ENCODE assay signal across 15 cellular contexts in the genomic region with DNA sequence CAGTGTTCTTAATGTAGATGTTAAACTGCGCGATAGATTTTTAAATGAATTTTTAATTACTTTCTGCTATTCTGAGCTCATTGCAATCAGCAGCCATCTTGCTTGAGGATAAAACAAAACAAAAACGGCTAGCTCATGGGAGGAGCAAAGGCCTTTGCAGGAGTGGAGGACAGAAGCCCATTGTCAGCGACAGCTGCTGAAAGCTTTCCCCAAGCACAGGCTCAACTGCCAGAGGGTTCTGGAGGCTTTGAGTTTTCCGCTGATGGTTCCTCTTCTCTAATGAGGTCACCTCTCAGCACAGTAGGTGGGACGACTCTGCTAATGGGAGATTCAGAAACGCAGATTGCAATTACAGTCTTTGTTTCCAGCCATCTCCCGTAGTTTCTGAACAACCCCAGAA.
A peak's percentile ranks its signal among the peaks of the same experiment; 100 is the strongest.
DNase-seq lines count a peak whose midpoint lies in the region; ATAC-seq and TF ChIP-seq lines count a peak whose summit lies in the region.
"Had no signal": no experiment of that assay in that cellular context is flagged by ENCODE, and none has a peak within 500 bp of the region (broad histone marks: within the 10 kb centered on the region; RNA-seq: fewer than 3 reads in every experiment).

No MANE protein-coding gene starts in this region.

- no peaks in the 10 kb centered on the region for H3K27me3 ChIP-seq in heart right ventricle

- peak overlapping the region in 4 of 10 donors; percentile 9 to 48 (median 16) for H3K27ac ChIP-seq in heart right ventricle
- H3K27ac ChIP-seq: lower lobe of right lung, psoas muscle had no signal

- no peak overlapping the region for H3K4me3 ChIP-seq in heart right ventricle
- H3K4me3 ChIP-seq: lower lobe of right lung, psoas muscle had no signal

- intact Hi-C loops in heart right ventricle (cut with DNase I) = loop anchor here in 1 of 10 donors (10.0 kb wide), 1 partner anchor 128 kb away; no protein-coding TSS in a partner anchor

- 35 to 48% methylated on average over 8 of the region's 8 CpGs for WGBS in heart right ventricle, 2 donors

- peak; percentile 78 for DNase-seq in NCI-H1417 treated with DMSO at 0.1 percent for 48 hours (lab: John Stamatoyannopoulos, UW)
- DNase-seq in RPMI7951 (ENCODE audit: low read depth) = peak; percentile 55
- DNase-seq in heart right ventricle = no peak
- peak; percentile 55 for DNase-seq in occipital lobe (lab: John Stamatoyannopoulos, UW)
- DNase-seq in HEK293T (ENCODE audit: extremely low spot score) = no peak
- no peak for DNase-seq in activated CD8-positive, alpha-beta memory T cell treated with anti-CD3 and anti-CD28 coated beads, Interleukin-2, amount 50 U/mL, for 48 hours
- DNase-seq: activated naive CD4-positive, alpha-beta T cell treated with anti-CD3 and anti-CD28 coated beads, Interleukin-2, amount 10 ng/mL, durations not matched to agents 7 days and 5 days; CD4-positive, CD25-positive, alpha-beta regulatory T cell; foreskin fibroblast; lower lobe of right lung; psoas muscle; T-helper 9 cell had no signal

- CTCF ChIA-PET in HEK293T (lab: Yijun Ruan, JAX) = interaction anchor here (0.6 to 0.9 kb wide), 2 partner anchors 11 to 16 kb away, joined by 3 read pairs; no protein-coding TSS in a partner anchor

- POLR2A ChIA-PET in HEK293T (lab: Yijun Ruan, JAX) = interaction anchor here (0.6 kb wide), 1 partner anchor 178 kb away, joined by 3 read pairs; no protein-coding TSS in a partner anchor

- H3K9me3 ChIP-seq in heart right ventricle = no peaks in the 10 kb centered on the region
- H3K9me3 ChIP-seq: lower lobe of right lung, psoas muscle had no signal

- ATAC-seq in heart right ventricle = peak in 7 of 8 donors; percentile 56 to 77 (median 71)
- ATAC-seq in HG02759 (IDR thresholded peaks at IDR 0.05; ENCODE audit: unreplicated experiment) = no peak
- no peak for ATAC-seq in GM21717 (IDR thresholded peaks at IDR 0.05; ENCODE audit: unreplicated experiment)
- ATAC-seq: lower lobe of right lung, Panc1, psoas muscle had no signal

- TF ChIP-seq CTCF in heart right ventricle (IDR thresholded peaks at IDR 0.05) = no peak

- H3K4me1 ChIP-seq in heart right ventricle = peaks cover 0 to 14% (median 11%) of the 10 kb centered on the region in 9 donors
- H3K4me1 ChIP-seq: lower lobe of right lung, psoas muscle had no signal

- H3K36me3 ChIP-seq in heart right ventricle = no peaks in the 10 kb centered on the region
- H3K36me3 ChIP-seq: lower lobe of right lung had no signal

TF ChIP-seq in HEK293T, 16 proteins besides CTCF, POLR2A, EP300 and RAD21:
- no peak for TF ChIP-seq BHLHE40 (IDR thresholded peaks at IDR 0.05; ENCODE audit: borderline replicate concordance)
- TF ChIP-seq CTBP1 (IDR thresholded peaks at IDR 0.05; ENCODE audit: borderline replicate concordance) = no peak
- TF ChIP-seq, protein P1, sequence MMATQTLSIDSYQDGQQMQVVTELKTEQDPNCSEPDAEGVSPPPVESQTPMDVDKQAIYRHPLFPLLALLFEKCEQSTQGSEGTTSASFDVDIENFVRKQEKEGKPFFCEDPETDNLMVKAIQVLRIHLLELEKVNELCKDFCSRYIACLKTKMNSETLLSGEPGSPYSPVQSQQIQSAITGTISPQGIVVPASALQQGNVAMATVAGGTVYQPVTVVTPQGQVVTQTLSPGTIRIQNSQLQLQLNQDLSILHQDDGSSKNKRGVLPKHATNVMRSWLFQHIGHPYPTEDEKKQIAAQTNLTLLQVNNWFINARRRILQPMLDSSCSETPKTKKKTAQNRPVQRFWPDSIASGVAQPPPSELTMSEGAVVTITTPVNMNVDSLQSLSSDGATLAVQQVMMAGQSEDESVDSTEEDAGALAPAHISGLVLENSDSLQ (IDR thresholded peaks at IDR 0.05) = no peak
- TF ChIP-seq SP1 (IDR thresholded peaks at IDR 0.05) = no peak
- no peak for TF ChIP-seq L3MBTL2 (conservative IDR thresholded peaks at IDR 0.05)
- TF ChIP-seq ARNT (IDR thresholded peaks at IDR 0.05) = no peak
- no peak for TF ChIP-seq FOXA1 (IDR thresholded peaks at IDR 0.05)
- TF ChIP-seq LEF1 (IDR thresholded peaks at IDR 0.05; ENCODE audit: borderline replicate concordance) = no peak
- no peak for TF ChIP-seq TARDBP (IDR thresholded peaks at IDR 0.05)
- no peak for TF ChIP-seq FOXM1 (IDR thresholded peaks at IDR 0.05; ENCODE audit: borderline replicate concordance)
- no peak for TF ChIP-seq HDGF (IDR thresholded peaks at IDR 0.05; ENCODE audit: borderline replicate concordance)
- TF ChIP-seq SUZ12 (IDR thresholded peaks at IDR 0.05) = no peak
- TF ChIP-seq NFRKB (IDR thresholded peaks at IDR 0.05) = no peak
- no peak for TF ChIP-seq ZNF384 (IDR thresholded peaks at IDR 0.05)
- TF ChIP-seq FOXK2 (IDR thresholded peaks at IDR 0.05) = no peak
- TF ChIP-seq ELF4 (IDR thresholded peaks at IDR 0.05) = no peak

Comparison
In these comparisons a context has a peak if more than half of its experiments do, and no peak if none do; other contexts are left out.
1. DNase-seq: peak in NCI-H1417 treated with DMSO at 0.1 percent for 48 hours (single experiment), RPMI7951 (single experiment) and occipital lobe (single experiment); none in heart right ventricle (0 of 2), HEK293T (single experiment) and activated CD8-positive, alpha-beta memory T cell treated with anti-CD3 and anti-CD28 coated beads, Interleukin-2, amount 50 U/mL, for 48 hours (single experiment).
2. ATAC-seq: peak in heart right ventricle (7 of 8); none in HG02759 (single experiment) and GM21717 (single experiment).